26 cellular contexts compared by ENCODE assay signal in genomic region chr3:38622336-38622735, GRCh38.
"Had no signal": no experiment of that assay in that cellular context is flagged by ENCODE, and none has a peak within 500 bp of the region (broad histone marks: within the 10 kb centered on the region; RNA-seq: fewer than 3 reads in every experiment).

No MANE protein-coding gene starts in this region.

- ATAC-seq: stimulated activated effector memory CD8-positive, alpha-beta T cell treated with anti-CD3 and anti-CD28 coated beads, Interleukin-12 subunit alpha, Interleukin-12 subunit beta, amount 100 ng/mL, for 72 hours; stimulated activated memory B cell treated with anti-CD40 and anti-IgM and Interleukin-4, amounts not matched to agents 10 μg/mL and 1 μg/mL and 100 μg/mL, for 72 hours; stimulated activated naive B cell treated with anti-CD40 and anti-IgM and Interleukin-4, amounts not matched to agents 10 μg/mL and 1 μg/mL and 100 μg/mL, for 72 hours; stimulated activated naive CD8-positive, alpha-beta T cell treated with anti-CD3 and anti-CD28 coated beads, Interleukin-15, amount 100 ng/mL, for 72 hours; upper lobe of right lung had no signal

- H3K4me1 ChIP-seq: stomach, suprapubic skin, testis, thyroid gland, tibial artery, tibial nerve, transverse colon, upper lobe of left lung, upper lobe of right lung, uterus, vagina had no signal

- H3K9me3 ChIP-seq: stomach, suprapubic skin, testis, thoracic aorta, thyroid gland, tibial artery, tibial nerve, transverse colon, upper lobe of left lung, upper lobe of right lung, uterus, vagina had no signal

- DNase-seq: stimulated activated CD4-positive, alpha-beta T cell treated with anti-CD3 and anti-CD28 coated beads, Interleukin-2, amount 100 ng/mL, for 48 hours; stimulated activated CD4-positive, alpha-beta T cell treated with anti-CD3 and anti-CD28 coated beads, Interleukin-4, amount 100 ng/mL, for 1 hour; stimulated activated CD4-positive, alpha-beta T cell treated with anti-CD3 and anti-CD28 coated beads, Interleukin-4, amount 100 ng/mL, for 24 hours; stimulated activated CD4-positive, alpha-beta T cell treated with anti-CD3 and anti-CD28 coated beads, Interleukin-4, amount 100 ng/mL, for 4 hours; stimulated activated CD8-positive, alpha-beta memory T cell treated with anti-CD3 and anti-CD28 coated beads, Interleukin-4, amount 100 ng/mL, for 48 hours; stimulated activated naive B cell treated with anti-CD40 and anti-IgM and Interleukin-4, amounts not matched to agents 10 μg/mL and 1 μg/mL and 100 μg/mL, for 72 hours; stimulated activated naive CD4-positive, alpha-beta T cell; stimulated activated naive CD4-positive, alpha-beta T cell treated with Interleukin-2 at 50 U/mL for 16 hours; stimulated activated naive CD8-positive, alpha-beta T cell treated with anti-CD3 and anti-CD28 coated beads, Interleukin-15, amount 100 ng/mL, for 72 hours; stimulated activated naive CD8-positive, alpha-beta T cell treated with anti-CD3 and anti-CD28 coated beads, Interleukin-15, Interleukin-2, amounts not matched to agents 100 U/mL and 50 U/mL, for 24 hours; stomach; substantia nigra; testis; thyroid gland; tibial artery; transverse colon; trophoblast cell; upper lobe of right lung; uterus had no signal

- H3K4me3 ChIP-seq: stomach, suprapubic skin, testis, thoracic aorta, thyroid gland, tibial artery, tibial nerve, transverse colon, upper lobe of left lung, upper lobe of right lung, uterus, vagina had no signal

- H3K36me3 ChIP-seq: stomach, suprapubic skin, thoracic aorta, thyroid gland, tibial artery, transverse colon, upper lobe of left lung, upper lobe of right lung, uterus, vagina had no signal

- H3K27ac ChIP-seq: stomach, suprapubic skin, testis, thoracic aorta, thyroid gland, tibial artery, tibial nerve, transverse colon, upper lobe of left lung, upper lobe of right lung, uterus, vagina had no signal

- H3K27me3 ChIP-seq: stomach, suprapubic skin, testis, thyroid gland, tibial artery, tibial nerve, transverse colon, upper lobe of left lung, upper lobe of right lung, uterus, vagina had no signal
